8 cellular contexts compared by ENCODE assay signal in the genomic region with DNA sequence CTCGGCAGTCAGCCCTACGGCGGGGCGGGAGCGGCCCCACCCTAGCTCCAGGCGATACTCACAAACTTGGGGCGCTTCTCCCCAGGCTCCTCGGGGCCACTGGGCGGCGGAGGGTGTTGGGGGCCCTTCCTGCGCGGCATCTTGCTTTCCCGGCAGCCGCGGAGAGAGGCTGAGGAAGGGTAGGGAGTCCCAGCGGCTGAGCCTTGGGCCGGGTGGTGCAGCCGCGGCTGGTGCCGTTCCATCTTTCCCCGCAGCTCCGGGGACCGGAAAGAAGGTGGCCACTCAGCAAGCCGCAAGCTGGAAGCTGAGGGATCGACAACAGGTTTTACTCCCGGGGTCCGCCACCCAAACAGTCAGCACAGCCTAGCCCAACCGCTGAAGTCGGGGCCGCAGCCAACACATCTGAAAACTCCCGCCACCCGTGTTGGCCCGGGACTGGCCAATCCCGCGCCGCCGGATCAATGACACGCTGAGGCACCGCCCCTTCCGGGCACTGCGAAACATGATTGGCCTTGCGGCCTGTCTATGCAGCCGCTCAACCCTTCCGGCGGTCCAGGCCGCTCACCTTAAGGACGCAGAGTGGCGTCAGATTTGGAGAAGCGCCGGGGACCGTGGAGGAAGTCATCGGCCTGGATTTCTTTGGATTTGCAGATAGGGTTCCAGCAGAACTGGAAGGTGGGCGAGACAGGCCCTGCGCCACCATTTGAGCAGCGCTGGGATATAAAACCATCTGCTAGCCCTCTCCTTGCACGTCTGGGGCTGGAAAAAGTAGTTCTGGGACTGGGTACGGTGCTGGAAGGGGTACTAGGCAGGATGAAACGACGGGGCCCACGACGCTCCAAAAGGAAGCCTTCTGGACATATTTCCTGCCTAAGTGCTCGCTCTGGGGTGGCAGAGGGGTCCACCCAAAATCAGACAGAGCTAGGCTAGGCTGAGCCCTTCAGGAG. TPM values are rescaled to one million over a fixed set of nuclear protein-coding genes. Genes with fewer than 3 reads are reported as not detected.
A peak's percentile ranks its signal among the peaks of the same experiment; 100 is the strongest.
DNase-seq lines count a peak whose midpoint lies in the region; FAIRE-seq and TF ChIP-seq lines count a peak whose summit lies in the region.

A gene with protein sequence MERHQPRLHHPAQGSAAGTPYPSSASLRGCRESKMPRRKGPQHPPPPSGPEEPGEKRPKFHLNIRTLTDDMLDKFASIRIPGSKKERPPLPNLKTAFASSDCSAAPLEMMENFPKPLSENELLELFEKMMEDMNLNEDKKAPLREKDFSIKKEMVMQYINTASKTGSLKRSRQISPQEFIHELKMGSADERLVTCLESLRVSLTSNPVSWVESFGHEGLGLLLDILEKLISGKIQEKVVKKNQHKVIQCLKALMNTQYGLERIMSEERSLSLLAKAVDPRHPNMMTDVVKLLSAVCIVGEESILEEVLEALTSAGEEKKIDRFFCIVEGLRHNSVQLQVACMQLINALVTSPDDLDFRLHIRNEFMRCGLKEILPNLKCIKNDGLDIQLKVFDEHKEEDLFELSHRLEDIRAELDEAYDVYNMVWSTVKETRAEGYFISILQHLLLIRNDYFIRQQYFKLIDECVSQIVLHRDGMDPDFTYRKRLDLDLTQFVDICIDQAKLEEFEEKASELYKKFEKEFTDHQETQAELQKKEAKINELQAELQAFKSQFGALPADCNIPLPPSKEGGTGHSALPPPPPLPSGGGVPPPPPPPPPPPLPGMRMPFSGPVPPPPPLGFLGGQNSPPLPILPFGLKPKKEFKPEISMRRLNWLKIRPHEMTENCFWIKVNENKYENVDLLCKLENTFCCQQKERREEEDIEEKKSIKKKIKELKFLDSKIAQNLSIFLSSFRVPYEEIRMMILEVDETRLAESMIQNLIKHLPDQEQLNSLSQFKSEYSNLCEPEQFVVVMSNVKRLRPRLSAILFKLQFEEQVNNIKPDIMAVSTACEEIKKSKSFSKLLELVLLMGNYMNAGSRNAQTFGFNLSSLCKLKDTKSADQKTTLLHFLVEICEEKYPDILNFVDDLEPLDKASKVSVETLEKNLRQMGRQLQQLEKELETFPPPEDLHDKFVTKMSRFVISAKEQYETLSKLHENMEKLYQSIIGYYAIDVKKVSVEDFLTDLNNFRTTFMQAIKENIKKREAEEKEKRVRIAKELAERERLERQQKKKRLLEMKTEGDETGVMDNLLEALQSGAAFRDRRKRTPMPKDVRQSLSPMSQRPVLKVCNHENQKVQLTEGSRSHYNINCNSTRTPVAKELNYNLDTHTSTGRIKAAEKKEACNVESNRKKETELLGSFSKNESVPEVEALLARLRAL (minus strand): TSS at position 404 of the 947 bp plus-strand sequence. CDS start 162 bp downstream, at position 242.

- peak within 1 kb of the TSS; percentile 91 for H3K4me3 Mint-ChIP-seq in activated naive CD4-positive, alpha-beta T cell treated with anti-CD3 and anti-CD28 coated beads for 36 hours

- intact Hi-C loops in activated naive CD4-positive, alpha-beta T cell treated with anti-CD3 and anti-CD28 coated beads for 36 hours (cut with micrococcal nuclease): loop anchor here (1.0 to 5.0 kb wide), 4 partner anchors 104 to 772 kb away; no protein-coding TSS in a partner anchor

- DNase-seq in GM04503 (ENCODE audit: low read depth) (peak; percentile 69), HFF-Myc (ENCODE audit: extremely low read depth, low read depth) (peak; percentile 76), NAMALWA (ENCODE audit: low spot score) (peak; percentile 99), SK-N-DZ (ENCODE audit: low spot score) (peak; percentile 95), frontal cortex (ENCODE audit: low spot score in 2 of 2) (peak; percentile 79 to 95), superior temporal gyrus (ENCODE audit: extremely low spot score) (peak; percentile 98)
- peak; percentile 97 for DNase-seq in activated naive CD4-positive, alpha-beta T cell treated with anti-CD3 and anti-CD28 coated beads for 36 hours

- peak; percentile 55 for FAIRE-seq in frontal cortex (lab: Jason Lieb, UNC)

- H3K27ac ChIP-seq in neutrophil: peak within 1 kb of the TSS; percentile 47

- peaks cover 13 to 17% of the 10 kb centered on the region in 2 experiments for H3K4me1 ChIP-seq in neutrophil (ENCODE audit: control insufficient read depth in 1 of 2, insufficient read depth in 1 of 2, low read depth in 1 of 2, low read length in 1 of 2)

- H3K27ac Mint-ChIP-seq in activated naive CD4-positive, alpha-beta T cell treated with anti-CD3 and anti-CD28 coated beads for 36 hours: peak within 1 kb of the TSS; percentile 88

- H3K36me3 ChIP-seq in neutrophil: no peaks in the 10 kb centered on the region

- H3K36me3 Mint-ChIP-seq in activated naive CD4-positive, alpha-beta T cell treated with anti-CD3 and anti-CD28 coated beads for 36 hours (ENCODE audit: low read depth): peaks cover 5% of the 10 kb centered on the region

- H3K9me3 ChIP-seq in neutrophil: no peaks in the 10 kb centered on the region

- TF ChIP-seq CTCF in HFF-Myc (IDR thresholded peaks at IDR 0.05; ENCODE audit: low read depth, low read length, missing control alignments) (no peak), neutrophil (IDR thresholded peaks at IDR 0.05) (no peak)

- peaks cover 36% of the 10 kb centered on the region for H3K4me1 Mint-ChIP-seq in activated naive CD4-positive, alpha-beta T cell treated with anti-CD3 and anti-CD28 coated beads for 36 hours (ENCODE audit: low read depth)

- no peaks in the 10 kb centered on the region for H3K9me3 Mint-ChIP-seq in activated naive CD4-positive, alpha-beta T cell treated with anti-CD3 and anti-CD28 coated beads for 36 hours

- CTCF ChIA-PET in activated naive CD4-positive, alpha-beta T cell treated with anti-CD3 and anti-CD28 coated beads for 36 hours (lab: Charles Lee): interaction anchor here (1.3 kb wide), 1 partner anchor 773 kb away, joined by 4 read pairs; no protein-coding TSS in a partner anchor

- H3K27me3 Mint-ChIP-seq in activated naive CD4-positive, alpha-beta T cell treated with anti-CD3 and anti-CD28 coated beads for 36 hours (ENCODE audit: low read depth): no peaks in the 10 kb centered on the region

- peak within 1 kb of the TSS; percentile 75 for H3K4me3 ChIP-seq in HFF-Myc (replicated peaks; ENCODE audit: low read depth, low read length)
- peak within 1 kb of the TSS; percentile 69 to 70 for H3K4me3 ChIP-seq in neutrophil (ENCODE audit: low read depth in 1 of 2, low read length in 1 of 2)

- no peaks in the 10 kb centered on the region for H3K27me3 ChIP-seq in neutrophil

RNA-seq across cellular contexts. Expression of the gene that starts here (rescaled TPM):
- 7.5 and 8.5 TPM in 2 replicates for polyA plus RNA-seq in SK-N-DZ (2014; cell fraction: cytosol; rRNA removed)
- 6.6 and 9.5 TPM in 2 replicates for polyA plus RNA-seq in SK-N-DZ (2014; cell fraction: nucleus; rRNA removed)
- 10 to 100 TPM; 24.0 to 24.3 TPM for total RNA-seq in activated naive CD4-positive, alpha-beta T cell treated with anti-CD3 and anti-CD28 coated beads for 36 hours
- 5.3 TPM for total RNA-seq in frontal cortex

Comparison
In these comparisons a context has a peak if more than half of its experiments do, and no peak if none do; other contexts are left out.
1. Peak in every context shown above with its lines: DNase-seq, H3K4me3 ChIP-seq and H3K27ac ChIP-seq.